ENCODE assay signal across 8 cellular contexts in genomic region chr1:150564051-150564991, GRCh38. TPM values are rescaled to one million over a fixed set of nuclear protein-coding genes. Genes with fewer than 3 reads are reported as not detected.
DNase-seq lines count a peak whose midpoint lies in the region; ATAC-seq and TF ChIP-seq lines count a peak whose summit lies in the region.

No MANE protein-coding gene starts in this region.

- H3K4me3 Mint-ChIP-seq in T-helper 1 cell treated with Interleukin-12 subunit alpha and Interleukin-12 subunit beta and Interleukin-4 antibody, amounts not matched to agents 30 μg/mL and 1 μg/mL, for 36 hours, result peak overlapping the region; percentile 98

- H3K36me3 ChIP-seq in adipocyte (ENCODE audit: control insufficient read depth, insufficient read depth, low read length, severe bottlenecking), result no peaks in the 10 kb centered on the region
- H3K36me3 ChIP-seq in suprapubic skin, result no peaks in the 10 kb centered on the region

- H3K4me1 ChIP-seq in adipocyte (ENCODE audit: control insufficient read depth, insufficient read depth, low read length) (peaks cover 90% of the 10 kb centered on the region), suprapubic skin (peaks cover 87% of the 10 kb centered on the region)

- H3K27ac ChIP-seq in suprapubic skin, result peak overlapping the region; percentile 100

- no peaks in the 10 kb centered on the region for H3K9me3 Mint-ChIP-seq in T-helper 1 cell treated with Interleukin-12 subunit alpha and Interleukin-12 subunit beta and Interleukin-4 antibody, amounts not matched to agents 30 μg/mL and 1 μg/mL, for 36 hours

- TF ChIP-seq POLR2A in suprapubic skin (IDR thresholded peaks at IDR 0.05), result no peak

- peaks cover 75% of the 10 kb centered on the region for H3K4me1 Mint-ChIP-seq in T-helper 1 cell treated with Interleukin-12 subunit alpha and Interleukin-12 subunit beta and Interleukin-4 antibody, amounts not matched to agents 30 μg/mL and 1 μg/mL, for 36 hours (ENCODE audit: low read depth)

- DNase-seq in T-helper 1 cell, result no peak
- peak; percentile 58 for DNase-seq in adipocyte (ENCODE audit: low read depth)
- DNase-seq in kidney glomerular epithelial cell (lab: John Stamatoyannopoulos, UW), result peak; percentile 66
- peak in 1 of 2 donors; percentile 71 for DNase-seq in suprapubic skin (ENCODE audit: low spot score in 2 of 2)
- no peak for DNase-seq in foreskin melanocyte
- no peak for DNase-seq in medulla oblongata (ENCODE audit: extremely low spot score)

- H3K27me3 ChIP-seq in adipocyte (replicated peaks; ENCODE audit: control insufficient read depth, insufficient read depth, low read length), result no peaks in the 10 kb centered on the region
- no peaks in the 10 kb centered on the region for H3K27me3 ChIP-seq in suprapubic skin

- TF ChIP-seq CTCF in suprapubic skin (IDR thresholded peaks at IDR 0.05), result no peak

- ATAC-seq in GM21619 (IDR thresholded peaks at IDR 0.05; ENCODE audit: unreplicated experiment), result no peak

- TF ChIP-seq EP300 in suprapubic skin (IDR thresholded peaks at IDR 0.05), result no peak

- H3K9ac ChIP-seq in adipocyte (ENCODE audit: low read length), result peak overlapping the region; percentile 99

- H3K4me3 ChIP-seq in adipocyte (ENCODE audit: low read length), result peak overlapping the region; percentile 26
- H3K4me3 ChIP-seq in suprapubic skin, result peak overlapping the region; percentile 6

- H3K27ac Mint-ChIP-seq in T-helper 1 cell treated with Interleukin-12 subunit alpha and Interleukin-12 subunit beta and Interleukin-4 antibody, amounts not matched to agents 30 μg/mL and 1 μg/mL, for 36 hours, result peak overlapping the region; percentile 100

- H3K9me3 ChIP-seq in adipocyte (ENCODE audit: control insufficient read depth, low read length), result no peaks in the 10 kb centered on the region
- no peaks in the 10 kb centered on the region for H3K9me3 ChIP-seq in suprapubic skin

- H3K27me3 Mint-ChIP-seq in T-helper 1 cell treated with Interleukin-12 subunit alpha and Interleukin-12 subunit beta and Interleukin-4 antibody, amounts not matched to agents 30 μg/mL and 1 μg/mL, for 36 hours (ENCODE audit: low read depth), result no peaks in the 10 kb centered on the region

- WGBS in suprapubic skin, result 48% methylated on average over 5 of the region's 5 CpGs

- H3K36me3 Mint-ChIP-seq in T-helper 1 cell treated with Interleukin-12 subunit alpha and Interleukin-12 subunit beta and Interleukin-4 antibody, amounts not matched to agents 30 μg/mL and 1 μg/mL, for 36 hours (ENCODE audit: low read depth), result peaks cover 19% of the 10 kb centered on the region

RNA-seq across cellular contexts. Expression of gene MCL1, which starts 15.1 kb away (rescaled TPM):
- 100 to 1,000 TPM; 211 to 307 (median 270) TPM for total RNA-seq in suprapubic skin

RNA-seq across cellular contexts. Expression of gene ADAMTSL4, which starts 15.1 kb away (rescaled TPM):
- 10 to 100 TPM in 3 of 4 donors, 1 to 10 TPM in 1; 7.2 to 22.7 (median 18.0) TPM for total RNA-seq in suprapubic skin

RNA-seq across cellular contexts. Expression of gene FALEC, which starts 48.8 kb away (rescaled TPM):
- total RNA-seq in suprapubic skin, result not detected

RNA-seq across cellular contexts. Expression of gene ECM1, which starts 56.4 kb away (rescaled TPM):
- 10 to 100 TPM; 20.8 to 60.7 (median 44.1) TPM for total RNA-seq in suprapubic skin

Comparison
In these comparisons a context has a peak if more than half of its experiments do, and no peak if none do; other contexts are left out.
1. DNase-seq: peak in adipocyte (single experiment) and kidney glomerular epithelial cell (single experiment); none in T-helper 1 cell (0 of 5), foreskin melanocyte (single experiment) and medulla oblongata (single experiment).